In the genomic region with DNA sequence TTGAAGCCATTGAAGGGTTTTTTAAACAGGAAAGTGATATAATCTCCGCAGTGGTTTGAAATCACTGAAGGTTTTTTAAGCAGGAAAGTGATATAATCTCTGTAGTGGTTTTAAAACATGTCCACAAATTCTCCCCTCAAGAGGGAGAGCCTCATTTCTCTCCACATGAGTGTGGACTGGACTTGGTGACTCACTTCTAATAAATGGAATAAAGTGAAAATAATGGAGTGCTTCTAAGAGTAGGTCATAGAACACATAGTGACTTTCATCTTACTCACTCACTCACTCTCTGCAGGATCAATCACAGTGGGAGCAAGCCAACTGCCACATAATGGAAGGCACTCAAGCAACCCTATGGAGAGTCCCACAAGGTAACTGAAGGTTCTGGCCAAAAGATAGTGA, we compare ENCODE assay signal across 1 cellular context.
TF ChIP-seq lines count a peak whose summit lies in the region.

No MANE protein-coding gene starts in this region.

TF ChIP-seq in GM23338, 12 proteins besides CTCF, POLR2A, EP300 and RAD21 (continued from another document):
- TF ChIP-seq, protein P1, sequence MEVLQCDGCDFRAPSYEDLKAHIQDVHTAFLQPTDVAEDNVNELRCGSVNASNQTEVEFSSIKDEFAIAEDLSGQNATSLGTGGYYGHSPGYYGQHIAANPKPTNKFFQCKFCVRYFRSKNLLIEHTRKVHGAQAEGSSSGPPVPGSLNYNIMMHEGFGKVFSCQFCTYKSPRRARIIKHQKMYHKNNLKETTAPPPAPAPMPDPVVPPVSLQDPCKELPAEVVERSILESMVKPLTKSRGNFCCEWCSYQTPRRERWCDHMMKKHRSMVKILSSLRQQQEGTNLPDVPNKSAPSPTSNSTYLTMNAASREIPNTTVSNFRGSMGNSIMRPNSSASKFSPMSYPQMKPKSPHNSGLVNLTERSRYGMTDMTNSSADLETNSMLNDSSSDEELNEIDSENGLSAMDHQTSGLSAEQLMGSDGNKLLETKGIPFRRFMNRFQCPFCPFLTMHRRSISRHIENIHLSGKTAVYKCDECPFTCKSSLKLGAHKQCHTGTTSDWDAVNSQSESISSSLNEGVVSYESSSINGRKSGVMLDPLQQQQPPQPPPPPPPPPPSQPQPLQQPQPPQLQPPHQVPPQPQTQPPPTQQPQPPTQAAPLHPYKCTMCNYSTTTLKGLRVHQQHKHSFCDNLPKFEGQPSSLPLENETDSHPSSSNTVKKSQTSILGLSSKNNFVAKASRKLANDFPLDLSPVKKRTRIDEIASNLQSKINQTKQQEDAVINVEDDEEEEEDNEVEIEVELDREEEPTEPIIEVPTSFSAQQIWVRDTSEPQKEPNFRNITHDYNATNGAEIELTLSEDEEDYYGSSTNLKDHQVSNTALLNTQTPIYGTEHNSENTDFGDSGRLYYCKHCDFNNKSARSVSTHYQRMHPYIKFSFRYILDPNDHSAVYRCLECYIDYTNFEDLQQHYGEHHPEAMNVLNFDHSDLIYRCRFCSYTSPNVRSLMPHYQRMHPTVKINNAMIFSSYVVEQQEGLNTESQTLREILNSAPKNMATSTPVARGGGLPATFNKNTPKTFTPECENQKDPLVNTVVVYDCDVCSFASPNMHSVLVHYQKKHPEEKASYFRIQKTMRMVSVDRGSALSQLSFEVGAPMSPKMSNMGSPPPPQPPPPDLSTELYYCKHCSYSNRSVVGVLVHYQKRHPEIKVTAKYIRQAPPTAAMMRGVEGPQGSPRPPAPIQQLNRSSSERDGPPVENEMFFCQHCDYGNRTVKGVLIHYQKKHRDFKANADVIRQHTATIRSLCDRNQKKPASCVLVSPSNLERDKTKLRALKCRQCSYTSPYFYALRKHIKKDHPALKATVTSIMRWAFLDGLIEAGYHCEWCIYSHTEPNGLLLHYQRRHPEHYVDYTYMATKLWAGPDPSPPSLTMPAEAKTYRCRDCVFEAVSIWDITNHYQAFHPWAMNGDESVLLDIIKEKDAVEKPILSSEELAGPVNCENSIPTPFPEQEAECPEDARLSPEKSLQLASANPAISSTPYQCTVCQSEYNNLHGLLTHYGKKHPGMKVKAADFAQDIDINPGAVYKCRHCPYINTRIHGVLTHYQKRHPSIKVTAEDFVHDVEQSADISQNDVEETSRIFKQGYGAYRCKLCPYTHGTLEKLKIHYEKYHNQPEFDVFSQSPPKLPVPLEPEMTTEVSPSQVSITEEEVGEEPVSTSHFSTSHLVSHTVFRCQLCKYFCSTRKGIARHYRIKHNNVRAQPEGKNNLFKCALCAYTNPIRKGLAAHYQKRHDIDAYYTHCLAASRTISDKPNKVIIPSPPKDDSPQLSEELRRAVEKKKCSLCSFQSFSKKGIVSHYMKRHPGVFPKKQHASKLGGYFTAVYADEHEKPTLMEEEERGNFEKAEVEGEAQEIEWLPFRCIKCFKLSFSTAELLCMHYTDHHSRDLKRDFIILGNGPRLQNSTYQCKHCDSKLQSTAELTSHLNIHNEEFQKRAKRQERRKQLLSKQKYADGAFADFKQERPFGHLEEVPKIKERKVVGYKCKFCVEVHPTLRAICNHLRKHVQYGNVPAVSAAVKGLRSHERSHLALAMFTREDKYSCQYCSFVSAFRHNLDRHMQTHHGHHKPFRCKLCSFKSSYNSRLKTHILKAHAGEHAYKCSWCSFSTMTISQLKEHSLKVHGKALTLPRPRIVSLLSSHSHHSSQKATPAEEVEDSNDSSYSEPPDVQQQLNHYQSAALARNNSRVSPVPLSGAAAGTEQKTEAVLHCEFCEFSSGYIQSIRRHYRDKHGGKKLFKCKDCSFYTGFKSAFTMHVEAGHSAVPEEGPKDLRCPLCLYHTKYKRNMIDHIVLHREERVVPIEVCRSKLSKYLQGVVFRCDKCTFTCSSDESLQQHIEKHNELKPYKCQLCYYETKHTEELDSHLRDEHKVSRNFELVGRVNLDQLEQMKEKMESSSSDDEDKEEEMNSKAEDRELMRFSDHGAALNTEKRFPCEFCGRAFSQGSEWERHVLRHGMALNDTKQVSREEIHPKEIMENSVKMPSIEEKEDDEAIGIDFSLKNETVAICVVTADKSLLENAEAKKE (CRISPR knock-in tag; IDR thresholded peaks at IDR 0.05) = no peak
- no peak for TF ChIP-seq ZNF114 (CRISPR knock-in tag; IDR thresholded peaks at IDR 0.05)
- no peak for TF ChIP-seq ZNF331 (CRISPR knock-in tag; IDR thresholded peaks at IDR 0.05; ENCODE audit: low read depth)
- TF ChIP-seq, protein P2, sequence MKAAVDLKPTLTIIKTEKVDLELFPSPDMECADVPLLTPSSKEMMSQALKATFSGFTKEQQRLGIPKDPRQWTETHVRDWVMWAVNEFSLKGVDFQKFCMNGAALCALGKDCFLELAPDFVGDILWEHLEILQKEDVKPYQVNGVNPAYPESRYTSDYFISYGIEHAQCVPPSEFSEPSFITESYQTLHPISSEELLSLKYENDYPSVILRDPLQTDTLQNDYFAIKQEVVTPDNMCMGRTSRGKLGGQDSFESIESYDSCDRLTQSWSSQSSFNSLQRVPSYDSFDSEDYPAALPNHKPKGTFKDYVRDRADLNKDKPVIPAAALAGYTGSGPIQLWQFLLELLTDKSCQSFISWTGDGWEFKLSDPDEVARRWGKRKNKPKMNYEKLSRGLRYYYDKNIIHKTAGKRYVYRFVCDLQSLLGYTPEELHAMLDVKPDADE (IDR thresholded peaks at IDR 0.05) = no peak
- TF ChIP-seq, protein P3, sequence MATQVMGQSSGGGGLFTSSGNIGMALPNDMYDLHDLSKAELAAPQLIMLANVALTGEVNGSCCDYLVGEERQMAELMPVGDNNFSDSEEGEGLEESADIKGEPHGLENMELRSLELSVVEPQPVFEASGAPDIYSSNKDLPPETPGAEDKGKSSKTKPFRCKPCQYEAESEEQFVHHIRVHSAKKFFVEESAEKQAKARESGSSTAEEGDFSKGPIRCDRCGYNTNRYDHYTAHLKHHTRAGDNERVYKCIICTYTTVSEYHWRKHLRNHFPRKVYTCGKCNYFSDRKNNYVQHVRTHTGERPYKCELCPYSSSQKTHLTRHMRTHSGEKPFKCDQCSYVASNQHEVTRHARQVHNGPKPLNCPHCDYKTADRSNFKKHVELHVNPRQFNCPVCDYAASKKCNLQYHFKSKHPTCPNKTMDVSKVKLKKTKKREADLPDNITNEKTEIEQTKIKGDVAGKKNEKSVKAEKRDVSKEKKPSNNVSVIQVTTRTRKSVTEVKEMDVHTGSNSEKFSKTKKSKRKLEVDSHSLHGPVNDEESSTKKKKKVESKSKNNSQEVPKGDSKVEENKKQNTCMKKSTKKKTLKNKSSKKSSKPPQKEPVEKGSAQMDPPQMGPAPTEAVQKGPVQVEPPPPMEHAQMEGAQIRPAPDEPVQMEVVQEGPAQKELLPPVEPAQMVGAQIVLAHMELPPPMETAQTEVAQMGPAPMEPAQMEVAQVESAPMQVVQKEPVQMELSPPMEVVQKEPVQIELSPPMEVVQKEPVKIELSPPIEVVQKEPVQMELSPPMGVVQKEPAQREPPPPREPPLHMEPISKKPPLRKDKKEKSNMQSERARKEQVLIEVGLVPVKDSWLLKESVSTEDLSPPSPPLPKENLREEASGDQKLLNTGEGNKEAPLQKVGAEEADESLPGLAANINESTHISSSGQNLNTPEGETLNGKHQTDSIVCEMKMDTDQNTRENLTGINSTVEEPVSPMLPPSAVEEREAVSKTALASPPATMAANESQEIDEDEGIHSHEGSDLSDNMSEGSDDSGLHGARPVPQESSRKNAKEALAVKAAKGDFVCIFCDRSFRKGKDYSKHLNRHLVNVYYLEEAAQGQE (IDR thresholded peaks at IDR 0.05; ENCODE audit: unreplicated experiment) = no peak
- TF ChIP-seq JUNB (IDR thresholded peaks at IDR 0.05; ENCODE audit: unreplicated experiment) = no peak
- TF ChIP-seq CREB1 (CRISPR knock-in tag; IDR thresholded peaks at IDR 0.05; ENCODE audit: low read depth) = no peak
- no peak for TF ChIP-seq EZH2 (IDR thresholded peaks at IDR 0.05; ENCODE audit: low read depth, unreplicated experiment)
- TF ChIP-seq STAT1 (IDR thresholded peaks at IDR 0.05; ENCODE audit: unreplicated experiment) = no peak
- TF ChIP-seq NANOG (IDR thresholded peaks at IDR 0.05; ENCODE audit: borderline replicate concordance) = no peak
